20 cellular contexts compared by ENCODE assay signal in genomic region chr22:17953147-17953546, GRCh38.
"Had no signal": no experiment of that assay in that cellular context is flagged by ENCODE, and none has a peak within 500 bp of the region (broad histone marks: within the 10 kb centered on the region; RNA-seq: fewer than 3 reads in every experiment).

No MANE protein-coding gene starts in this region.

- H3K9me3 ChIP-seq: ascending aorta, gastrocnemius medialis, heart right ventricle, psoas muscle, testis, upper lobe of right lung had no signal

- H3K4me1 Mint-ChIP-seq: activated CD4-positive, alpha-beta T cell treated with anti-CD3 and anti-CD28 coated beads, Interleukin-2, amount 10 ng/mL, durations not matched to agents 7 days and 5 days had no signal

- H3K27ac Mint-ChIP-seq: activated CD4-positive, alpha-beta T cell treated with anti-CD3 and anti-CD28 coated beads, Interleukin-2, amount 10 ng/mL, durations not matched to agents 7 days and 5 days; activated CD8-positive, alpha-beta T cell treated with anti-CD3 and anti-CD28 coated beads, Interleukin-2, amount 10 ng/mL, durations not matched to agents 7 days and 5 days; activated naive CD4-positive, alpha-beta T cell treated with anti-CD3 and anti-CD28 coated beads, Interleukin-2, amount 10 ng/mL, durations not matched to agents 7 days and 5 days; activated T-cell treated with anti-CD3 and anti-CD28 coated beads, Interleukin-2, amount 50 U/mL, for 24 hours; activated T-helper 2 cell treated with anti-CD3 and anti-CD28 coated beads, Interferon-gamma antibody, Interleukin-2, Interleukin-4, amounts not matched to agents 10 μg/mL and 5 μg/mL and 100 μg/mL, durations not matched to agents 14 hours and 24 hours and 36 hours; T-helper 1 cell treated with Interleukin-12 subunit alpha and Interleukin-12 subunit beta and Interleukin-4 antibody, amounts not matched to agents 30 μg/mL and 1 μg/mL, for 36 hours had no signal

- H3K9me3 Mint-ChIP-seq: activated CD4-positive, alpha-beta T cell treated with anti-CD3 and anti-CD28 coated beads, Interleukin-2, amount 10 ng/mL, durations not matched to agents 7 days and 5 days; activated naive CD4-positive, alpha-beta T cell treated with anti-CD3 and anti-CD28 coated beads, Interleukin-2, amount 10 ng/mL, durations not matched to agents 7 days and 5 days; activated T-cell treated with anti-CD3 and anti-CD28 coated beads, Interleukin-2, amount 50 U/mL, for 24 hours; activated T-helper 2 cell treated with anti-CD3 and anti-CD28 coated beads, Interferon-gamma antibody, Interleukin-2, Interleukin-4, amounts not matched to agents 10 μg/mL and 5 μg/mL and 100 μg/mL, durations not matched to agents 14 hours and 24 hours and 36 hours; neural crest cell; T-helper 1 cell treated with Interleukin-12 subunit alpha and Interleukin-12 subunit beta and Interleukin-4 antibody, amounts not matched to agents 30 μg/mL and 1 μg/mL, for 36 hours had no signal

- H3K27me3 Mint-ChIP-seq: activated CD4-positive, alpha-beta T cell treated with anti-CD3 and anti-CD28 coated beads, Interleukin-2, amount 10 ng/mL, durations not matched to agents 7 days and 5 days; activated naive CD4-positive, alpha-beta T cell treated with anti-CD3 and anti-CD28 coated beads, Interleukin-2, amount 10 ng/mL, durations not matched to agents 7 days and 5 days; activated T-cell treated with anti-CD3 and anti-CD28 coated beads, Interleukin-2, amount 50 U/mL, for 24 hours had no signal

- H3K27ac ChIP-seq: ascending aorta, gastrocnemius medialis, psoas muscle, testis, upper lobe of right lung had no signal

- H3K4me3 Mint-ChIP-seq: activated CD4-positive, alpha-beta T cell treated with anti-CD3 and anti-CD28 coated beads, Interleukin-2, amount 10 ng/mL, durations not matched to agents 7 days and 5 days; activated CD8-positive, alpha-beta T cell treated with anti-CD3 and anti-CD28 coated beads, Interleukin-2, amount 10 ng/mL, durations not matched to agents 7 days and 5 days; activated naive CD4-positive, alpha-beta T cell treated with anti-CD3 and anti-CD28 coated beads, Interleukin-2, amount 10 ng/mL, durations not matched to agents 7 days and 5 days; activated T-cell treated with anti-CD3 and anti-CD28 coated beads, Interleukin-2, amount 50 U/mL, for 24 hours; neural crest cell; T-helper 1 cell treated with Interleukin-12 subunit alpha and Interleukin-12 subunit beta and Interleukin-4 antibody, amounts not matched to agents 30 μg/mL and 1 μg/mL, for 36 hours had no signal

- ATAC-seq: activated CD4-positive, CD25-positive, alpha-beta regulatory T cell treated with anti-CD3 and anti-CD28 coated beads, Interleukin-2, amount 50 U/mL, for 24 hours; activated CD8-positive, alpha-beta T cell treated with anti-CD3 and anti-CD28 coated beads, Interleukin-2, amount 10 ng/mL, durations not matched to agents 7 days and 5 days; gastrocnemius medialis; psoas muscle; right cardiac atrium; upper lobe of right lung had no signal

- H3K27me3 ChIP-seq: ascending aorta, gastrocnemius medialis, heart right ventricle, testis, upper lobe of right lung had no signal

- H3K36me3 Mint-ChIP-seq: activated naive CD4-positive, alpha-beta T cell treated with anti-CD3 and anti-CD28 coated beads, Interleukin-2, amount 10 ng/mL, durations not matched to agents 7 days and 5 days had no signal

- DNase-seq: activated CD4-positive, alpha-beta T cell treated with anti-CD3 and anti-CD28 coated beads, Interleukin-2, amount 10 ng/mL, durations not matched to agents 7 days and 5 days; activated CD8-positive, alpha-beta T cell treated with anti-CD3 and anti-CD28 coated beads, Interleukin-2, amount 10 ng/mL, durations not matched to agents 7 days and 5 days; activated naive CD4-positive, alpha-beta T cell treated with anti-CD3 and anti-CD28 coated beads, Interleukin-2, amount 10 ng/mL, durations not matched to agents 7 days and 5 days; activated T-cell treated with anti-CD3 and anti-CD28 coated beads, Interleukin-2, amount 50 U/mL, for 24 hours; cortex of kidney; effector CD4-positive, alpha-beta T cell; gastrocnemius medialis; heart right ventricle; midbrain; psoas muscle; right cardiac atrium; stimulated activated CD4-positive, alpha-beta T cell treated with anti-CD3 and anti-CD28 coated beads, Interleukin-4, amount 100 ng/mL, for 1 hour; testis; upper lobe of right lung had no signal

- H3K4me2 ChIP-seq: smooth muscle cell had no signal
